Comparison of ENCODE assay signal across 24 cellular contexts in the genomic region with DNA sequence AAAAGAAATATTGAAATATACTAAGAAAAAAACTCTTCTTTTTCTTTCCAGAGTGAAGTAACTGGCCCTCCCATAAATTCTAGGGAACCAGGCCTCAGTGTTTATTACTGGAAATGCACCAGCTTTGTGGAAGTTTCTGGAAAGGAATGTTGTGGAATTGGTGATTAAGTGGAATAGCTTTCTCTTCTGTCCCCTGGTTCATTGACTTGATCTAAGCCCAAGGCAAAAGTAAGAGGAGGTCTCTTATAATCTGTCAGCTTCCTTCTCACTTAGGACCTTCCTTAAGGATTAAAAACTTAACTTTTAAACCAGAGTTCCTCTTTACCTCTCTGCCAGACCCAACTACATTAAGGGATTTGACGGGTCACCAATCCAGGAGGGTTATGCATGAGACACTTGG.
"Had no signal": no experiment of that assay in that cellular context is flagged by ENCODE, and none has a peak within 500 bp of the region (broad histone marks: within the 10 kb centered on the region; RNA-seq: fewer than 3 reads in every experiment).

No MANE protein-coding gene starts in this region.

- H3K36me3 ChIP-seq: gastroesophageal sphincter, heart left ventricle, ovary, right lobe of liver, tibial artery had no signal

- H3K27ac ChIP-seq: foreskin keratinocyte, gastroesophageal sphincter, heart left ventricle, hepatocyte, ovary, right lobe of liver, testis, tibial artery had no signal

- H3K9me3 ChIP-seq: gastroesophageal sphincter, heart left ventricle, ovary, testis, tibial artery had no signal

- ATAC-seq: effector memory CD8-positive, alpha-beta T cell; foreskin keratinocyte; gastroesophageal sphincter; heart left ventricle; left colon; left ventricle myocardium superior; natural killer cell; right lobe of liver; stimulated activated memory B cell treated with anti-CD40 and anti-IgM and Interleukin-4, amounts not matched to agents 10 μg/mL and 1 μg/mL and 100 μg/mL, for 72 hours; stimulated activated naive CD8-positive, alpha-beta T cell treated with anti-CD3 and anti-CD28 coated beads, Interleukin-15, Interleukin-2, amounts not matched to agents 100 U/mL and 50 U/mL, for 24 hours had no signal

- DNase-seq: cerebellar nuclear complex; cortex of kidney; effector memory CD8-positive, alpha-beta T cell; foreskin keratinocyte; heart left ventricle; kidney; left colon; left ventricle myocardium superior; natural killer cell; occipital lobe; ovary; right lobe of liver; stimulated activated CD4-positive, alpha-beta T cell treated with anti-CD3 and anti-CD28 coated beads, Interleukin-12 subunit alpha, Interleukin-12 subunit beta, amount 100 ng/mL, for 4 hours; stimulated activated CD4-positive, alpha-beta T cell treated with anti-CD3 and anti-CD28 coated beads, Interleukin-1b, Interleukin-23, amount 100 ng/mL, for 48 hours; stimulated activated CD4-positive, alpha-beta T cell treated with anti-CD3 and anti-CD28 coated beads, Interleukin-4, amount 100 ng/mL, for 24 hours; stimulated activated naive CD8-positive, alpha-beta T cell treated with anti-CD3 and anti-CD28 coated beads, Interleukin-15, Interleukin-2, amounts not matched to agents 100 U/mL and 50 U/mL, for 24 hours; substantia nigra; testis; tibial artery had no signal

- H3K4me3 ChIP-seq: gastroesophageal sphincter, heart left ventricle, hepatocyte, lung, ovary, right lobe of liver, smooth muscle cell, testis, tibial artery had no signal

- H3K4me1 ChIP-seq: foreskin keratinocyte, gastroesophageal sphincter, heart left ventricle, right lobe of liver, testis, tibial artery had no signal

- H3K27me3 ChIP-seq: gastroesophageal sphincter, heart left ventricle, hepatocyte, ovary, right lobe of liver, testis, tibial artery had no signal
